Comparison of ENCODE assay signal across 9 cellular contexts in genomic region chr16:30368792-30369090, GRCh38. TPM values are rescaled to one million over a fixed set of nuclear protein-coding genes. Genes with fewer than 3 reads are reported as not detected.
DNase-seq lines count a peak whose midpoint lies in the region; ATAC-seq and TF ChIP-seq lines count a peak whose summit lies in the region.
"Had no signal": no experiment of that assay in that cellular context is flagged by ENCODE, and none has a peak within 500 bp of the region (broad histone marks: within the 10 kb centered on the region; RNA-seq: fewer than 3 reads in every experiment).

No MANE protein-coding gene starts in this region.

- no peak for TF ChIP-seq CTCF in Calu3 (IDR thresholded peaks at IDR 0.05; ENCODE audit: unreplicated experiment)
- no peak for TF ChIP-seq CTCF in RWPE1 (conservative IDR thresholded peaks at IDR 0.05; ENCODE audit: low read depth)
- no peak for TF ChIP-seq CTCF in parathyroid adenoma (IDR thresholded peaks at IDR 0.05)

- intact Hi-C loops in Calu3 (cut with micrococcal nuclease; ENCODE audit: unreplicated experiment): no loop called here

- H3K9ac ChIP-seq in parathyroid adenoma: no peak overlapping the region

- WGBS in esophagus, 2 donors: 2 to 4% methylated on average over 4 of the region's 4 CpGs

- peak overlapping the region; percentile 73 to 75 for H3K4me3 ChIP-seq in esophagus (ENCODE audit: low read depth in 1 of 2, low read length in 2 of 2)
- peak overlapping the region; percentile 83 for H3K4me3 ChIP-seq in parathyroid adenoma (ENCODE audit: low read depth, low read length)

- POLR2A ChIA-PET in RWPE1 (lab: Yijun Ruan, JAX; ENCODE audit: low non-redundant PET): no interaction called here

- H3K27me3 ChIP-seq in esophagus (ENCODE audit: control insufficient read depth in 1 of 2, insufficient read depth in 2 of 2, low read length in 2 of 2) (no peaks in the 10 kb centered on the region), parathyroid adenoma (ENCODE audit: control insufficient read depth, insufficient read depth, low read length) (no peaks in the 10 kb centered on the region)

- H3K27ac ChIP-seq in RWPE1 (peak overlapping the region; percentile 88), esophagus (ENCODE audit: low read depth in 2 of 2, low read length in 1 of 2) (peak overlapping the region; percentile 23 to 87), parathyroid adenoma (peak overlapping the region; percentile 12)

- peak overlapping the region; percentile 51 for H3K27ac Mint-ChIP-seq in Calu3 (ENCODE audit: unreplicated experiment)

- no peak for DNase-seq in Calu3
- DNase-seq in RWPE1 (ENCODE audit: low spot score): no peak
- no peak for DNase-seq in dedifferentiated amniotic fluid mesenchymal stem cell (ENCODE audit: extremely low spot score)
- DNase-seq in NCI-H2081 (lab: John Stamatoyannopoulos, UW): no peak
- DNase-seq in DMS79 (lab: John Stamatoyannopoulos, UW): no peak
- DNase-seq: activated CD4-positive, alpha-beta T cell treated with anti-CD3 and anti-CD28 coated beads for 1 hour had no signal

- peaks cover 33% of the 10 kb centered on the region for H3K79me2 ChIP-seq in parathyroid adenoma

- H3K4me3 Mint-ChIP-seq in Calu3 (ENCODE audit: low read depth, unreplicated experiment): peak overlapping the region; percentile 86

- CTCF ChIA-PET in Calu3 (lab: Charles Lee) (interaction anchor here (1.8 kb wide), 1 partner anchor 39 kb away, joined by 4 read pairs; the partner anchor contains the start of gene ZNF771), RWPE1 (lab: Yijun Ruan, JAX) (interaction anchor here (1.1 kb wide), 1 partner anchor 41 kb away, joined by 4 read pairs; no protein-coding TSS in a partner anchor)

- peak overlapping the region; percentile 92 for H3K4me2 ChIP-seq in parathyroid adenoma (ENCODE audit: low read length)

- no TSS peak for BruUV-seq in Calu3 (replicated peaks; lab: Mats Ljungman, UMichigan)

- ATAC-seq in GM21786 (IDR thresholded peaks at IDR 0.05; ENCODE audit: unreplicated experiment): no peak

- H3K36me3 ChIP-seq in esophagus (ENCODE audit: control insufficient read depth in 2 of 2, insufficient read depth in 2 of 2, low read length in 1 of 2) (peaks cover 8 to 17% of the 10 kb centered on the region in 2 donors), parathyroid adenoma (ENCODE audit: control insufficient read depth, insufficient read depth, low read length) (no peaks in the 10 kb centered on the region)

- H3K36me3 Mint-ChIP-seq in Calu3 (ENCODE audit: insufficient read depth, unreplicated experiment): peaks cover 56% of the 10 kb centered on the region

- no peak overlapping the region for H2AFZ ChIP-seq in parathyroid adenoma

- H3K9me3 ChIP-seq in esophagus (ENCODE audit: control insufficient read depth in 2 of 2, insufficient read depth in 1 of 2, low read depth in 1 of 2, low read length in 1 of 2) (no peaks in the 10 kb centered on the region), parathyroid adenoma (ENCODE audit: control insufficient read depth, low read length) (no peaks in the 10 kb centered on the region)

- peaks cover 44% of the 10 kb centered on the region for H3K4me1 Mint-ChIP-seq in Calu3 (ENCODE audit: low read depth, unreplicated experiment)

- no peaks in the 10 kb centered on the region for H3K9me3 Mint-ChIP-seq in Calu3 (ENCODE audit: low read depth, unreplicated experiment)

- peaks cover 14% of the 10 kb centered on the region for H3K27me3 Mint-ChIP-seq in Calu3 (ENCODE audit: unreplicated experiment)

- H3K4me1 ChIP-seq in esophagus (ENCODE audit: control insufficient read depth in 2 of 2, insufficient read depth in 2 of 2, low read length in 1 of 2): peaks cover 0 to 11% of the 10 kb centered on the region in 2 donors
- peaks cover 15% of the 10 kb centered on the region for H3K4me1 ChIP-seq in parathyroid adenoma

RNA-seq across cellular contexts. Expression of gene TBC1D10B, which starts 1.6 kb away (rescaled TPM):
- 66.4 and 69.5 TPM in 2 replicates for total RNA-seq in Calu3 (2022)
- polyA plus RNA-seq in esophagus: 10 to 100 TPM; 19.8 to 27.5 TPM

RNA-seq across cellular contexts. Expression of gene MYL11, which starts 5.9 kb away (rescaled TPM):
- total RNA-seq in Calu3 (2022): not detected in 2 replicates
- polyA plus RNA-seq in esophagus: 1 to 10 TPM; 1.3 to 2.1 TPM

RNA-seq across cellular contexts. Expression of gene SEPTIN1, which starts 13.6 kb away (rescaled TPM):
- 1.5 and 1.9 TPM in 2 replicates for total RNA-seq in Calu3 (2022)
- 1 to 10 TPM; 3.5 to 6.8 TPM for polyA plus RNA-seq in esophagus

RNA-seq across cellular contexts. Expression of gene CD2BP2, which starts 13.6 kb away (rescaled TPM):
- 65.8 and 82.6 TPM in 2 replicates for total RNA-seq in Calu3 (2022)
- polyA plus RNA-seq in esophagus: 10 to 100 TPM; 25.2 to 34.3 TPM

RNA-seq across cellular contexts. Expression of gene ZNF48, which starts 26.5 kb away (rescaled TPM):
- 21.2 and 24.8 TPM in 2 replicates for total RNA-seq in Calu3 (2022)
- polyA plus RNA-seq in esophagus: 1 to 10 TPM; 1.4 to 2.6 TPM

Comparison
In these comparisons a context has a peak if more than half of its experiments do, and no peak if none do; other contexts are left out.
1. H3K27ac ChIP-seq: peak in every context shown above with its lines; median percentile 88 in RWPE1; 55 in esophagus; 12 in parathyroid adenoma.